9 cellular contexts compared by ENCODE assay signal in the genomic region with DNA sequence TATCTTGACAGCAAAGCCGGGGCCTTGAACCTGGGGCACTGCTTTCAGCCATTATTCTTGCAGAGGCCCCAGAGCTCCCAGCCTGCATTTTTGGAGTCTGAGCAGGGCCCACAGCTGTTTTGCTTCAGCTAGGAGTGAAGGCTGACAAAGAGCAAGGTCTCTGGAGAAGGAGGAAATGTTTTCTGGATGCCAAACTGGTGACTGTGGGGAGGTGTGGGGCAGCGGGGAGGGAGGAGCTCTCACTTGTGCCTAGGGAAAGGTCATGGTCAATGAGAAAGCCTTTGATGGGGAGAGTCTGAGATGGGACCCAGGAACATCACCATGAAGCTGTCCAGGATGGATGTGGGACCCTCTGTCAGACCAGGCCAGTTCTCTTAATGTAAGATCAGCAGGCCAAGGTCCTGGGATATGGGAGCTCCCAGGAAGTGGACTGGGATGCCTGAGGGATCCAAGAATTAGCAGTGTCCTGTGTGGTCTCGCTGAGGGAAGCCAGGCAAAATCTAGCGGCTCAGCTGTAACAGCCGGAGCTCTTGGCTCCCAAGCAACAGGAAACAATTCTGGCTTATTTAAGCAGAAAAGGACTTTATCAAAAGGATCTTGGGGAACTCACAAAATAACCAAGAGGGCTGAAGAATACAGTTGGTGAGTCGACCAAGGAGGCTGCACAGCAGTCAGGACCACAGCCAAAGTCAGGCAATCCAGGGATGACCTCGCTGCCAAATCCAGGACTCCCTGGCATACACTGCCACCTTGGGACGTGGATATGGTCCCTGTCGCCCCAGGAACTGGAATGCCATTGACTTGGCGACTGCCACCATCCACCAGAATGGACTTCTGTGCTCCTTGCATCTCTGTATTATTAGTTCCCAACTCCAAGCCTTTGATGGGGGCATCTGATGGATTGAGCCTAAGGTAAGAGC.
DNase-seq lines count a peak whose midpoint lies in the region; ATAC-seq, FAIRE-seq and TF ChIP-seq lines count a peak whose summit lies in the region.
"Had no signal": no experiment of that assay in that cellular context is flagged by ENCODE, and none has a peak within 500 bp of the region (broad histone marks: within the 10 kb centered on the region; RNA-seq: fewer than 3 reads in every experiment).

No MANE protein-coding gene starts in this region.

- no peak overlapping the region for H3K4me3 Mint-ChIP-seq in stimulated activated effector memory CD8-positive, alpha-beta T cell treated with anti-CD3 and anti-CD28 coated beads, Interleukin-12 subunit alpha, Interleukin-12 subunit beta, amount 100 ng/mL, for 72 hours

- 0 out of 4 replicates have a peak overlapping the region, but pooled peaks of 1 of the 2 experiments have one; percentile 10 for H3K9ac ChIP-seq in K562 (ENCODE audit: insufficient read depth in 1 of 2, low read depth in 2 of 2, low read length in 2 of 2)

- H3K36me3 ChIP-seq in K562 (ENCODE audit: control insufficient read depth, insufficient read depth, low read length) (no peaks in the 10 kb centered on the region), tibial artery (no peaks in the 10 kb centered on the region)

- no peak overlapping the region for H3K27ac Mint-ChIP-seq in stimulated activated effector memory CD8-positive, alpha-beta T cell treated with anti-CD3 and anti-CD28 coated beads, Interleukin-12 subunit alpha, Interleukin-12 subunit beta, amount 100 ng/mL, for 72 hours

- H3K4me3 ChIP-seq in K562 (no peak overlapping the region), tibial artery (no peak overlapping the region)

- CTCF ChIA-PET in K562 (lab: Yijun Ruan, JAX; ENCODE audit: low intra/inter-chr PET ratio) = no interaction called here

- FAIRE-seq in K562 (lab: Jason Lieb, UNC) = peak; percentile 15

- no peak for TF ChIP-seq CTCF in K562 (IDR thresholded peaks at IDR 0.05 in 2 of 3, conservative IDR thresholded peaks at IDR 0.05 in 1 of 3; ENCODE audit: insufficient read depth in 2 of 3, low read depth in 1 of 3, low read length in 3 of 3)
- TF ChIP-seq CTCF in tibial artery (IDR thresholded peaks at IDR 0.05) = no peak
- no peak for TF ChIP-seq CTCF in omental fat pad (IDR thresholded peaks at IDR 0.05)

- H4K20me1 ChIP-seq in K562 (replicated peaks; ENCODE audit: control insufficient read depth, insufficient read depth, low read length) = no peaks in the 10 kb centered on the region

- intact Hi-C loops in K562 (cut with micrococcal nuclease) = loop anchor here (10.0 kb wide), 1 partner anchor 448 kb away; no protein-coding TSS in a partner anchor
- intact Hi-C loops in tibial artery (cut with DNase I; ENCODE audit: low total_unique reads) = loop anchor here (10.0 kb wide), 1 partner anchor 438 kb away; no protein-coding TSS in a partner anchor

- no peak for TF ChIP-seq RAD21 in K562 (CRISPR knock-in tag; conservative IDR thresholded peaks at IDR 0.05 in 1 of 2, IDR thresholded peaks at IDR 0.05 in 1 of 2)

- H3K9me3 ChIP-seq in K562 (replicated peaks; ENCODE audit: control insufficient read depth, insufficient read depth, low read depth, low read length) = no peaks in the 10 kb centered on the region
- no peaks in the 10 kb centered on the region for H3K9me3 ChIP-seq in tibial artery

- H3K36me3 Mint-ChIP-seq in stimulated activated effector memory CD8-positive, alpha-beta T cell treated with anti-CD3 and anti-CD28 coated beads, Interleukin-12 subunit alpha, Interleukin-12 subunit beta, amount 100 ng/mL, for 72 hours = no peaks in the 10 kb centered on the region

- H3K4me2 ChIP-seq in K562 (ENCODE audit: insufficient read depth, low read length) = peak overlapping the region; percentile 18; the same call in 1 of the 2 replicates

- in situ Hi-C loops in K562 (cut with MboI) = loop anchor here (10.0 kb wide), 1 partner anchor 158 kb away; no protein-coding TSS in a partner anchor

- H3K4me1 Mint-ChIP-seq in stimulated activated effector memory CD8-positive, alpha-beta T cell treated with anti-CD3 and anti-CD28 coated beads, Interleukin-12 subunit alpha, Interleukin-12 subunit beta, amount 100 ng/mL, for 72 hours = peaks cover 4% of the 10 kb centered on the region

- TF ChIP-seq EP300 in K562 (IDR thresholded peaks at IDR 0.05; ENCODE audit: low read length) = no peak

- no peaks in the 10 kb centered on the region for H3K79me2 ChIP-seq in K562 (ENCODE audit: control insufficient read depth, insufficient read depth, low read length)

- BruUV-seq in K562 (replicated peaks; lab: Mats Ljungman, UMichigan) = no TSS peak

- WGBS in K562 (ENCODE audit: insufficient coverage, low coverage, missing lambda C conversion rate) = 55% methylated on average over 9 of the region's 10 CpGs

- POLR2A ChIA-PET in K562 (lab: Yijun Ruan, JAX) = interaction anchor here (0.6 to 1.0 kb wide), 2 partner anchors 168 to 562 kb away, joined by 3 to 4 read pairs; no protein-coding TSS in a partner anchor

- H3K9me3 Mint-ChIP-seq in stimulated activated effector memory CD8-positive, alpha-beta T cell treated with anti-CD3 and anti-CD28 coated beads, Interleukin-12 subunit alpha, Interleukin-12 subunit beta, amount 100 ng/mL, for 72 hours = no peaks in the 10 kb centered on the region

- H3K27me3 ChIP-seq in K562 (ENCODE audit: control insufficient read depth in 2 of 2, insufficient read depth in 2 of 2, low read length in 2 of 2) (no peaks in the 10 kb centered on the region), tibial artery (no peaks in the 10 kb centered on the region)

- H2AFZ ChIP-seq in K562 (ENCODE audit: low read depth, low read length) = peak overlapping the region; percentile 71

- peak; percentile 54 for DNase-seq in HS-5 (ENCODE audit: low read depth)
- DNase-seq in K562 (ENCODE audit: extremely low read depth in 1 of 4, low spot score in 3 of 4) = no peak
- DNase-seq in iris pigment epithelial cell (ENCODE audit: low read depth) = peak; percentile 53
- no peak for DNase-seq in tibial artery
- DNase-seq in omental fat pad (ENCODE audit: low spot score) = no peak
- no peak for DNase-seq in ecto neural progenitor cell (ENCODE audit: low spot score)
- no peak for DNase-seq in stimulated activated effector memory CD8-positive, alpha-beta T cell treated with anti-CD3 and anti-CD28 coated beads, Interleukin-12 subunit alpha, Interleukin-12 subunit beta, amount 100 ng/mL, for 72 hours (ENCODE audit: low spot score in 2 of 2)

- H3K27ac ChIP-seq in K562 (ENCODE audit: extremely low read depth, low read depth, low read length) (peak overlapping the region; percentile 52; the same call in 1 of the 3 replicates), tibial artery (peak overlapping the region; percentile 68 to 73)
- H3K27ac ChIP-seq: VCaP had no signal

- TF ChIP-seq POLR2A in K562 (conservative IDR thresholded peaks at IDR 0.05) = no peak

- H3K4me1 ChIP-seq in K562 (replicated peaks in 1 of 2; ENCODE audit: control insufficient read depth in 2 of 2, insufficient read depth in 2 of 2, low read length in 2 of 2) (peaks cover 17 to 40% of the 10 kb centered on the region in 2 experiments; a peak in 4 of 5 replicates), tibial artery (peaks cover 0 to 30% (median 7%) of the 10 kb centered on the region in 4 donors)

- no peaks in the 10 kb centered on the region for H3K9me1 ChIP-seq in K562 (ENCODE audit: control insufficient read depth, insufficient read depth, low read length)

- ATAC-seq in K562 (no peak), omental fat pad (ENCODE audit: low FRiP score) (no peak), HG03139 (IDR thresholded peaks at IDR 0.05; ENCODE audit: unreplicated experiment) (no peak)
- no peak for ATAC-seq in stimulated activated effector memory CD8-positive, alpha-beta T cell treated with anti-CD3 and anti-CD28 coated beads, Interleukin-12 subunit alpha, Interleukin-12 subunit beta, amount 100 ng/mL, for 72 hours

TF ChIP-seq in K562, 482 proteins besides CTCF, POLR2A, EP300 and RAD21:
- TF ChIP-seq POLR2G (IDR thresholded peaks at IDR 0.05; ENCODE audit: low read depth, low read length) = no peak
- TF ChIP-seq ZNF232 (CRISPR knock-in tag; IDR thresholded peaks at IDR 0.05) = no peak
- TF ChIP-seq ZNF511 (CRISPR knock-in tag; IDR thresholded peaks at IDR 0.05) = no peak
- no peak for TF ChIP-seq ZNF146 (CRISPR knock-in tag; IDR thresholded peaks at IDR 0.05; ENCODE audit: unreplicated experiment)
- no peak for TF ChIP-seq PATZ1 (CRISPR knock-in tag; IDR thresholded peaks at IDR 0.05; ENCODE audit: borderline replicate concordance)
- TF ChIP-seq CBFA2T2 (conservative IDR thresholded peaks at IDR 0.05) = no peak
- no peak for TF ChIP-seq ZNF316 (IDR thresholded peaks at IDR 0.05)
- TF ChIP-seq ILK (tag; IDR thresholded peaks at IDR 0.05; ENCODE audit: borderline replicate concordance, low read depth) = no peak
- TF ChIP-seq HMG20A (CRISPR knock-in tag; conservative IDR thresholded peaks at IDR 0.05) = no peak
- no peak for TF ChIP-seq DPF2 (IDR thresholded peaks at IDR 0.05)
- no peak for TF ChIP-seq ZEB2 (IDR thresholded peaks at IDR 0.05)

Comparison
In these comparisons a context has a peak if more than half of its experiments do, and no peak if none do; other contexts are left out.
1. DNase-seq: peak in HS-5 (single experiment) and iris pigment epithelial cell (single experiment); none in K562 (0 of 4), tibial artery (0 of 2), omental fat pad (single experiment), ecto neural progenitor cell (single experiment) and stimulated activated effector memory CD8-positive, alpha-beta T cell treated with anti-CD3 and anti-CD28 coated beads, Interleukin-12 subunit alpha, Interleukin-12 subunit beta, amount 100 ng/mL, for 72 hours (0 of 2).